ENCODE assay signal across 7 cellular contexts in the genomic region with DNA sequence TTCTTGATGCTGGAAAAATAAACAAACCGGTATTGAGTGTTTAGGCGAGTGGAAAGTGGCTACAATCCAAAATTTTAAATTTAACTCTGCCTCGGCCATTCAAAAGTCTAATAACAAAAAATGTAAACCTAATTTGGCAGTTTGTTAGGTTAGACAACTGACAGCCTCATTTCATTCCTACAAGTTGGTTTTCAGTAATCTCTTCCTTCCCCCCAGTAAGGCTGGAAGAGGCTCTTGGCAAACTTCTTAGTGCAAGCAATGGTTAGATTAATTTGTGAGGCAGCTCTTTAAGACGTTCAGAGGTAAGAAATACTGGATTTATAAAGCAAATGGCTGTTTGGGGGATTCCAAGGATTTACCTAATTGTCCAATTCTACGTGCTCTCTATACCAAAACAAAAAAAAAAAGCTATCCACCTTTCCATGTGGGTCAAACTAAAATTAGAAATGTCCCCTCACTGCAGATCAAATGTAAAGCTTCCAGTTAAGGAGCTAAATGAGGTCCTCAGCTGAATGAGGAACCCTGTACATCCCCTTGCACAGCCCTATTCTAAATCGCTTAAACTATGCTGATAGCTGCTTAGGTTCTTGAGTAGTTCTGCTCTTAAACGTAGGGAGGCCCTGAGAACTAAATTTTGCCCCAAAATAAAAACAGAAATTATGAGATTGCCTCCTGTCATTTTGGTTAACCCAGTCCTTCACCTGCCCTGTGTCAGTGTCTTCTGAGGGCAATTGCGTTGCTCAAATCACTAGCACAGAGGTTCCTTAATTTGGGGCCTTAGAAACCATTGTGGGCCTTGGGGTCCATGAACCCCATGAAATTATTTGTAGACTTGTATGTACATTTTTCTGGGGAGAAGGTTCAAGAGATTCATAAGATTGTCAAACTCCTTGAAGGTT. TPM values are rescaled to one million over a fixed set of nuclear protein-coding genes. Genes with fewer than 3 reads are reported as not detected.
DNase-seq lines count a peak whose midpoint lies in the region; ATAC-seq and TF ChIP-seq lines count a peak whose summit lies in the region.

No MANE protein-coding gene starts in this region.

- ATAC-seq in RWPE2 (ENCODE audit: low read depth), result no peak

- DNase-seq in GM23248, result peak; percentile 51
- DNase-seq in RWPE2 (ENCODE audit: low spot score), result no peak
- DNase-seq in esophagus muscularis mucosa (ENCODE audit: extremely low spot score), result no peak
- DNase-seq in lower leg skin (ENCODE audit: low spot score in 2 of 2), result no peak
- DNase-seq in putamen (ENCODE audit: low spot score), result no peak
- DNase-seq in ecto neural progenitor cell (ENCODE audit: low spot score), result no peak

- H3K27me3 ChIP-seq in GM23248 (replicated peaks; ENCODE audit: insufficient read depth) (no peaks in the 10 kb centered on the region), RWPE2 (ENCODE audit: insufficient read depth, poor library complexity, severe bottlenecking) (no peaks in the 10 kb centered on the region), esophagus muscularis mucosa (no peaks in the 10 kb centered on the region), skeletal muscle tissue (ENCODE audit: control insufficient read depth in 3 of 3, insufficient read depth in 3 of 3, low read length in 3 of 3) (no peaks in the 10 kb centered on the region)

- H3K4me3 ChIP-seq in GM23248, result peak overlapping the region; percentile 94
- peak overlapping the region; percentile 55 for H3K4me3 ChIP-seq in RWPE2 (ENCODE audit: severe bottlenecking)
- peak overlapping the region; percentile 68 to 80 (median 72) for H3K4me3 ChIP-seq in esophagus muscularis mucosa
- peak overlapping the region; percentile 96 to 97 (median 96) for H3K4me3 ChIP-seq in skeletal muscle tissue (ENCODE audit: low read length in 3 of 3)
- no peak overlapping the region for H3K4me3 ChIP-seq in lower leg skin (ENCODE audit: low read depth, poor library complexity, severe bottlenecking)

- H3F3A ChIP-seq in GM23248 (ENCODE audit: insufficient read depth), result peaks cover 33% of the 10 kb centered on the region

- H3K4me2 ChIP-seq in GM23248 (ENCODE audit: unreplicated experiment), result peak overlapping the region; percentile 99

- intact Hi-C loops in esophagus muscularis mucosa (cut with DNase I) (no loop called here), lower leg skin (cut with DNase I; ENCODE audit: low total_unique reads) (no loop called here)

- TF ChIP-seq EP300 in esophagus muscularis mucosa (IDR thresholded peaks at IDR 0.05), result no peak

- no peak for TF ChIP-seq POLR2A in esophagus muscularis mucosa (IDR thresholded peaks at IDR 0.05; ENCODE audit: low read depth)
- TF ChIP-seq POLR2A in lower leg skin (IDR thresholded peaks at IDR 0.05), result no peak

- in situ Hi-C loops in GM23248 (cut with MboI), result no loop called here

- H3K36me3 ChIP-seq in GM23248 (ENCODE audit: low read depth) (no peaks in the 10 kb centered on the region), RWPE2 (ENCODE audit: low read depth) (peaks cover 6% of the 10 kb centered on the region; the same call in 1 of the 2 replicates), esophagus muscularis mucosa (no peaks in the 10 kb centered on the region), skeletal muscle tissue (ENCODE audit: control insufficient read depth in 3 of 3, insufficient read depth in 3 of 3, low read length in 3 of 3) (peaks cover 0 to 3% (median 0%) of the 10 kb centered on the region in 3 donors)

- no peak for TF ChIP-seq CTCF in RWPE2 (IDR thresholded peaks at IDR 0.05; ENCODE audit: poor library complexity, severe bottlenecking)
- no peak for TF ChIP-seq CTCF in esophagus muscularis mucosa (IDR thresholded peaks at IDR 0.05)
- TF ChIP-seq CTCF in lower leg skin (IDR thresholded peaks at IDR 0.05), result no peak

- WGBS in GM23248 (ENCODE audit: low coverage in 1 of 2, low lambda C conversion rate in 2 of 2, missing lambda C conversion rate in 2 of 2), 2 experiments, result 9% methylated on average over 8 of the region's 8 CpGs
- 32% methylated on average over 8 of the region's 8 CpGs for WGBS in esophagus muscularis mucosa
- 21% methylated on average over 8 of the region's 8 CpGs for WGBS in lower leg skin, 2 donors

- peak overlapping the region; percentile 94 for H3K9ac ChIP-seq in GM23248
- peak overlapping the region; percentile 93 to 99 (median 98) for H3K9ac ChIP-seq in skeletal muscle tissue (ENCODE audit: low read depth in 1 of 3, low read length in 3 of 3)

- no peak overlapping the region for H2AFZ ChIP-seq in GM23248

- peak overlapping the region; percentile 85 for H3K27ac ChIP-seq in GM23248
- H3K27ac ChIP-seq in RWPE2 (ENCODE audit: poor library complexity, severe bottlenecking), result peak overlapping the region; percentile 80
- H3K27ac ChIP-seq in esophagus muscularis mucosa (replicated peaks in 1 of 4), result peak overlapping the region; percentile 93 to 97 (median 96)
- H3K27ac ChIP-seq in skeletal muscle tissue (ENCODE audit: low read depth, low read length), result peak overlapping the region; percentile 79

- H3K9me3 ChIP-seq in GM23248 (ENCODE audit: low read depth), result no peaks in the 10 kb centered on the region
- H3K9me3 ChIP-seq in RWPE2 (ENCODE audit: severe bottlenecking), result no peaks in the 10 kb centered on the region
- H3K9me3 ChIP-seq in esophagus muscularis mucosa, result no peaks in the 10 kb centered on the region
- no peaks in the 10 kb centered on the region for H3K9me3 ChIP-seq in skeletal muscle tissue (ENCODE audit: control insufficient read depth in 3 of 3, low read length in 3 of 3)

- no peaks in the 10 kb centered on the region for H4K20me1 ChIP-seq in GM23248 (ENCODE audit: insufficient read depth)

- H3K9me2 ChIP-seq in GM23248 (ENCODE audit: insufficient read depth), result no peaks in the 10 kb centered on the region

- H3K4me1 ChIP-seq in GM23248 (ENCODE audit: insufficient read depth) (peaks cover 16% of the 10 kb centered on the region; the same call in 1 of the 2 replicates), RWPE2 (ENCODE audit: insufficient read depth, poor library complexity, severe bottlenecking) (peaks cover 12% of the 10 kb centered on the region), esophagus muscularis mucosa (peaks cover 41 to 70% (median 64%) of the 10 kb centered on the region in 4 donors), skeletal muscle tissue (ENCODE audit: control insufficient read depth in 3 of 3, insufficient read depth in 3 of 3, low read length in 3 of 3) (peaks cover 27 to 43% (median 29%) of the 10 kb centered on the region in 3 donors)

- H3K79me2 ChIP-seq in GM23248 (ENCODE audit: insufficient read depth), result peaks cover 76% of the 10 kb centered on the region

RNA-seq across cellular contexts. Expression of gene HEXIM1, which starts 2.9 kb away (rescaled TPM):
- 11.6 and 16.2 TPM in 2 replicates for total RNA-seq in GM23248 (2014; rRNA removed; shearing (Covaris generic))
- 9.5 and 10.6 TPM in 2 replicates for polyA plus RNA-seq in GM23248 (2016; fragmentation: Nextera tagmentation; extraction: Ambion mirVana)
- total RNA-seq in esophagus muscularis mucosa (10 to 100 TPM; 32.1 to 58.2 (median 45.3) TPM), skeletal muscle tissue (14.6 TPM), lower leg skin (10 to 100 TPM; 20.9 to 32.7 (median 25.0) TPM)

RNA-seq across cellular contexts. Expression of gene HEXIM2, which starts 10.5 kb away (rescaled TPM):
- total RNA-seq in GM23248 (2014; rRNA removed; shearing (Covaris generic)), result 2.0 and 4.8 TPM in 2 replicates
- 4.7 and 8.6 TPM in 2 replicates for polyA plus RNA-seq in GM23248 (2016; fragmentation: Nextera tagmentation; extraction: Ambion mirVana)
- total RNA-seq in esophagus muscularis mucosa (1 to 10 TPM; 4.0 to 8.4 (median 7.0) TPM), skeletal muscle tissue (10.4 TPM), lower leg skin (10 to 100 TPM in 1 of 4 donors, 1 to 10 TPM in 3; 2.4 to 16.7 (median 5.8) TPM)

RNA-seq across cellular contexts. Expression of gene ACBD4, which starts 15.7 kb away (rescaled TPM):
- 2.1 and 2.9 TPM in 2 replicates for total RNA-seq in GM23248 (2014; rRNA removed; shearing (Covaris generic))
- 4.3 and 4.6 TPM in 2 replicates for polyA plus RNA-seq in GM23248 (2016; fragmentation: Nextera tagmentation; extraction: Ambion mirVana)
- total RNA-seq in esophagus muscularis mucosa (10 to 100 TPM; 20.9 to 34.8 (median 23.5) TPM), skeletal muscle tissue (3.1 TPM), lower leg skin (10 to 100 TPM in 2 of 4 donors, 1 to 10 TPM in 2; 8.2 to 14.9 (median 10.1) TPM)

RNA-seq across cellular contexts. Expression of gene PLCD3, which starts 18.8 kb away (rescaled TPM):
- total RNA-seq in GM23248 (2014; rRNA removed; shearing (Covaris generic)), result 30.2 and 48.3 TPM in 2 replicates
- polyA plus RNA-seq in GM23248 (2016; fragmentation: Nextera tagmentation; extraction: Ambion mirVana), result 17.1 and 19.7 TPM in 2 replicates
- 100 to 1,000 TPM in 2 of 4 donors, 10 to 100 TPM in 2; 49.4 to 154 (median 106) TPM for total RNA-seq in esophagus muscularis mucosa
- 12.0 TPM for total RNA-seq in skeletal muscle tissue
- 100 to 1,000 TPM in 3 of 4 donors, 10 to 100 TPM in 1; 65.7 to 180 (median 105) TPM for total RNA-seq in lower leg skin
